ENCODE assay signal across 8 cellular contexts in genomic region chr16:75764154-75764768, GRCh38. TPM values are rescaled to one million over a fixed set of nuclear protein-coding genes. Genes with fewer than 3 reads are reported as not detected.
A peak's percentile ranks its signal among the peaks of the same experiment; 100 is the strongest.
DNase-seq lines count a peak whose midpoint lies in the region; ATAC-seq and TF ChIP-seq lines count a peak whose summit lies in the region.

No MANE protein-coding gene starts in this region.

- H3K27ac Mint-ChIP-seq in Caco-2 (ENCODE audit: unreplicated experiment) (no peak overlapping the region), endodermal cell (no peak overlapping the region)
- H3K27ac Mint-ChIP-seq in activated CD4-positive, alpha-beta memory T cell treated with anti-CD3 and anti-CD28 coated beads, Interleukin-2, amount 10 ng/mL, durations not matched to agents 7 days and 5 days = no peak overlapping the region
- no peak overlapping the region for H3K27ac Mint-ChIP-seq in stimulated activated naive CD8-positive, alpha-beta T cell treated with anti-CD3 and anti-CD28 coated beads, Interleukin-15, amount 100 ng/mL, for 72 hours

- H3K9me3 ChIP-seq in Caco-2 (no peaks in the 10 kb centered on the region), endodermal cell (ENCODE audit: control insufficient read depth, low read length) (peaks cover 3% of the 10 kb centered on the region)

- H3K27me3 Mint-ChIP-seq in Caco-2 (ENCODE audit: insufficient read depth, unreplicated experiment) (peaks cover 10% of the 10 kb centered on the region), endodermal cell (ENCODE audit: insufficient read depth) (peaks cover 11% of the 10 kb centered on the region)
- peaks cover 2% of the 10 kb centered on the region for H3K27me3 Mint-ChIP-seq in activated CD4-positive, alpha-beta memory T cell treated with anti-CD3 and anti-CD28 coated beads, Interleukin-2, amount 10 ng/mL, durations not matched to agents 7 days and 5 days
- peaks cover 13% of the 10 kb centered on the region for H3K27me3 Mint-ChIP-seq in stimulated activated naive CD8-positive, alpha-beta T cell treated with anti-CD3 and anti-CD28 coated beads, Interleukin-15, amount 100 ng/mL, for 72 hours

- no TSS peak for BruUV-seq in Caco-2 (replicated peaks; lab: Mats Ljungman, UMichigan)

- no peak overlapping the region for H3K9ac ChIP-seq in endodermal cell (ENCODE audit: extremely low read depth, low read length, poor library complexity, severe bottlenecking)

- TF ChIP-seq CTCF in Caco-2 (IDR thresholded peaks at IDR 0.05; ENCODE audit: insufficient read depth in 1 of 2, low read depth in 1 of 2, low read length in 1 of 2, severe bottlenecking in 1 of 2, unreplicated experiment in 1 of 2) = peak; percentile 85 to 90
- peak; percentile 89 for TF ChIP-seq CTCF in endodermal cell (conservative IDR thresholded peaks at IDR 0.05)

- POLR2A ChIA-PET in Caco-2 (lab: Charles Lee) = no interaction called here
- POLR2A ChIA-PET in activated CD4-positive, alpha-beta memory T cell treated with anti-CD3 and anti-CD28 coated beads, Interleukin-2, amount 10 ng/mL, durations not matched to agents 7 days and 5 days (lab: Charles Lee) = interaction anchor here (0.9 to 1.6 kb wide), 4 partner anchors 31 to 142 kb away, joined by 3 to 7 read pairs (median 3); partner anchors contain the start of genes ADAT1, KARS1 and TERF2IP

- H3K4me3 ChIP-seq in Caco-2 (ENCODE audit: low read depth, low read length) = no peak overlapping the region
- H3K4me3 ChIP-seq in endodermal cell (ENCODE audit: low read length) = no peak overlapping the region

- no peaks in the 10 kb centered on the region for H3K4me1 Mint-ChIP-seq in Caco-2 (ENCODE audit: low read depth, unreplicated experiment)
- H3K4me1 Mint-ChIP-seq in activated CD4-positive, alpha-beta memory T cell treated with anti-CD3 and anti-CD28 coated beads, Interleukin-2, amount 10 ng/mL, durations not matched to agents 7 days and 5 days = peaks cover 9% of the 10 kb centered on the region
- H3K4me1 Mint-ChIP-seq in endodermal cell = no peaks in the 10 kb centered on the region
- H3K4me1 Mint-ChIP-seq in stimulated activated naive CD8-positive, alpha-beta T cell treated with anti-CD3 and anti-CD28 coated beads, Interleukin-15, amount 100 ng/mL, for 72 hours = peaks cover 12% of the 10 kb centered on the region

- DNase-seq in Caco-2 (peak; percentile 67 to 73), NCI-H69 (lab: John Stamatoyannopoulos, UW) (peak; percentile 61), endodermal cell (peak; percentile 78), midbrain (lab: John Stamatoyannopoulos, UW) (peak; percentile 80)
- DNase-seq in activated CD4-positive, alpha-beta memory T cell treated with anti-CD3 and anti-CD28 coated beads, Interleukin-2, amount 10 ng/mL, durations not matched to agents 7 days and 5 days = peak; percentile 66
- DNase-seq in stimulated activated naive CD8-positive, alpha-beta T cell treated with anti-CD3 and anti-CD28 coated beads, Interleukin-15, amount 100 ng/mL, for 72 hours = peak; percentile 49 to 67

- H3K27ac ChIP-seq in endodermal cell (ENCODE audit: low read depth, low read length) = no peak overlapping the region

- no peaks in the 10 kb centered on the region for H3K27me3 ChIP-seq in Caco-2 (replicated peaks; ENCODE audit: control insufficient read depth, insufficient read depth, low read length)
- H3K27me3 ChIP-seq in endodermal cell (ENCODE audit: control insufficient read depth, insufficient read depth, low read length, poor library complexity, severe bottlenecking) = peaks cover 7% of the 10 kb centered on the region

- intact Hi-C loops in Caco-2 (cut with micrococcal nuclease; ENCODE audit: unreplicated experiment) = loop anchor here (1.0 to 5.0 kb wide), 8 partner anchors 69 to 565 kb away; partner anchors contain the start of genes ADAT1 and GABARAPL2

- H3K9me3 Mint-ChIP-seq in Caco-2 (ENCODE audit: unreplicated experiment) (no peaks in the 10 kb centered on the region), endodermal cell (peaks cover 9% of the 10 kb centered on the region)
- no peaks in the 10 kb centered on the region for H3K9me3 Mint-ChIP-seq in activated CD4-positive, alpha-beta memory T cell treated with anti-CD3 and anti-CD28 coated beads, Interleukin-2, amount 10 ng/mL, durations not matched to agents 7 days and 5 days
- no peaks in the 10 kb centered on the region for H3K9me3 Mint-ChIP-seq in stimulated activated naive CD8-positive, alpha-beta T cell treated with anti-CD3 and anti-CD28 coated beads, Interleukin-15, amount 100 ng/mL, for 72 hours

- H3K4me1 ChIP-seq in Caco-2 = no peaks in the 10 kb centered on the region
- no peaks in the 10 kb centered on the region for H3K4me1 ChIP-seq in endodermal cell (ENCODE audit: control insufficient read depth, insufficient read depth, low read length)

- H3K36me3 ChIP-seq in Caco-2 (ENCODE audit: control insufficient read depth, insufficient read depth, low read length) (no peaks in the 10 kb centered on the region), endodermal cell (ENCODE audit: control insufficient read depth, insufficient read depth, low read length) (no peaks in the 10 kb centered on the region)

- H3K36me3 Mint-ChIP-seq in Caco-2 (ENCODE audit: insufficient read depth, unreplicated experiment) = no peaks in the 10 kb centered on the region
- no peaks in the 10 kb centered on the region for H3K36me3 Mint-ChIP-seq in activated CD4-positive, alpha-beta memory T cell treated with anti-CD3 and anti-CD28 coated beads, Interleukin-2, amount 10 ng/mL, durations not matched to agents 7 days and 5 days (ENCODE audit: low read depth)
- H3K36me3 Mint-ChIP-seq in endodermal cell (ENCODE audit: low read depth) = no peaks in the 10 kb centered on the region

- ATAC-seq in GM19438 (IDR thresholded peaks at IDR 0.05; ENCODE audit: low read depth, unreplicated experiment) (peak; percentile 73), HG03457 (IDR thresholded peaks at IDR 0.05; ENCODE audit: unreplicated experiment) (peak; percentile 75)
- ATAC-seq in stimulated activated naive CD8-positive, alpha-beta T cell treated with anti-CD3 and anti-CD28 coated beads, Interleukin-15, amount 100 ng/mL, for 72 hours = peak; percentile 99

- CTCF ChIA-PET in Caco-2 (lab: Charles Lee) = interaction anchor here (1.0 to 1.6 kb wide), 8 partner anchors 10 to 247 kb away, joined by 3 to 15 read pairs (median 5); partner anchors contain the start of genes ADAT1, KARS1 and TERF2IP
- CTCF ChIA-PET in activated CD4-positive, alpha-beta memory T cell treated with anti-CD3 and anti-CD28 coated beads, Interleukin-2, amount 10 ng/mL, durations not matched to agents 7 days and 5 days (lab: Charles Lee) = interaction anchor here (0.6 to 2.3 kb wide), 13 partner anchors 105 to 565 kb away, joined by 3 to 24 read pairs (median 3); partner anchors contain the start of genes KARS1, TERF2IP and TMEM231

- H3K4me3 Mint-ChIP-seq in Caco-2 (ENCODE audit: unreplicated experiment) (no peak overlapping the region), endodermal cell (no peak overlapping the region)
- no peak overlapping the region for H3K4me3 Mint-ChIP-seq in activated CD4-positive, alpha-beta memory T cell treated with anti-CD3 and anti-CD28 coated beads, Interleukin-2, amount 10 ng/mL, durations not matched to agents 7 days and 5 days
- H3K4me3 Mint-ChIP-seq in stimulated activated naive CD8-positive, alpha-beta T cell treated with anti-CD3 and anti-CD28 coated beads, Interleukin-15, amount 100 ng/mL, for 72 hours = no peak overlapping the region

- WGBS in endodermal cell (ENCODE audit: insufficient coverage in 1 of 2, insufficient read length in 1 of 2), 2 experiments = 0 to 18% methylated on average over 1 to 6 of the region's 7 CpGs

RNA-seq across cellular contexts. Expression of gene CPHXL, which starts 38.0 kb away (rescaled TPM):
- total RNA-seq in Caco-2 (2022) = not detected in 2 replicates
- not detected for total RNA-seq in activated CD4-positive, alpha-beta memory T cell treated with anti-CD3 and anti-CD28 coated beads, Interleukin-2, amount 10 ng/mL, durations not matched to agents 7 days and 5 days
- not detected for total RNA-seq in endodermal cell
- not detected for polyA plus RNA-seq in endodermal cell (2013, experiment 1 of 2)
- not detected for polyA plus RNA-seq in endodermal cell (2013, experiment 2 of 2)
